20 cellular contexts compared by ENCODE assay signal in the genomic region with DNA sequence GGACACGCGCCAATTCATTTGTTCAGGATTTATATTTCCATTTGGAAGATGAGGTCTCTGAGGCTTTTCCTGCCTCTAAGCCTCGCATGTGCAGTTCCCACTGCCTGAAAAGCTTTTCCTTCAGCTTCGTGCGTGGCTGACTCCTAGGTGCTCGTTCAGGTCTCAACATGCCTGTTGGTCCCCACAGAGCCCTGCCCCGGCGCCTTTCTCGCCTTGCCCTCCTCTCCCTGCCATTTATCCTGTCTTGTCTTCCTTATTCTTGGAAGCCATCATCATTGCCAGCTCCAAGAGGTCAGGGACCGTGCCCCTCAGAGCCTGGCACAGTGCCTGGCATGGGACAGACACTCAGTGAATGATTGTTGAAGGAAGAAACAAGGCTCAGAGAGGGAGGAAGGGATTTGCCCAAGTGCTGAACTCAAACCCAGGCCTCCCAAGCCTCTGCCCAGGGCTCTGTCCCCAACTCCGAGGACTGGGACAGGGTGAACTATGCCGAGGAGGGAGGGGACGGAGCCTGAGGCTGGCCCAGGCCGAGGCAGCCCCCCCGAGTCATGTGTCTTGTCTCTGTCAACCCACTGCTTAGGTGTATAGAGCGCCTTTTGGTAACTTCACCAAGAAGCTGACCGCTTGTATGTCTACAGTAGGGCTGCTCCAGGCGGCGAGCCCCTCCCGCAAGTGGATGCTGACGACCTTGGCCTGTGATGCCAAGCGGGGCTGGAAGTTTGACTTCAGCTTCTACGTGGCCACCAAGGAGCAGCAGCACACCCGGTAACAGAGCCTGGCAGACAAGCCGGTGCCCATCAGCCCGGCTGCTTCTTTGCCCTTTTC. TPM values are rescaled to one million over a fixed set of nuclear protein-coding genes. Genes with fewer than 3 reads are reported as not detected.
"Had no signal": no experiment of that assay in that cellular context is flagged by ENCODE, and none has a peak within 500 bp of the region (broad histone marks: within the 10 kb centered on the region; RNA-seq: fewer than 3 reads in every experiment).

No MANE protein-coding gene starts in this region.

- H3K4me1 Mint-ChIP-seq: activated B cell treated with CpG ODN at 0.5 μM for 24 hours; activated CD4-positive, alpha-beta T cell treated with anti-CD3 and anti-CD28 coated beads, Interleukin-2, amount 10 ng/mL, durations not matched to agents 24 days and 14 days; activated naive CD4-positive, alpha-beta T cell treated with anti-CD3 and anti-CD28 coated beads, Interleukin-2, amount 10 ng/mL, durations not matched to agents 7 days and 5 days had no signal

- H3K27ac ChIP-seq: esophagus squamous epithelium, heart right ventricle, testis had no signal

- H3K4me3 ChIP-seq: esophagus squamous epithelium, heart right ventricle, testis had no signal

- H3K27me3 Mint-ChIP-seq: activated B cell treated with CpG ODN at 0.5 μM for 24 hours; activated CD4-positive, alpha-beta T cell treated with anti-CD3 and anti-CD28 coated beads, Interleukin-2, amount 10 ng/mL, durations not matched to agents 24 days and 14 days; activated naive CD4-positive, alpha-beta T cell treated with anti-CD3 and anti-CD28 coated beads, Interleukin-2, amount 10 ng/mL, durations not matched to agents 7 days and 5 days; dendritic cell treated with granulocyte-macrophage colony-stimulating factor and Interleukin-4, amounts not matched to agents 40 ng/mL and 50 ng/mL, for 4 days; stimulated activated naive CD8-positive, alpha-beta T cell treated with anti-CD3 and anti-CD28 coated beads, Interleukin-15, Interleukin-2, amounts not matched to agents 100 ng/mL and 50 ng/mL, for 24 hours had no signal

- H3K9me3 ChIP-seq: esophagus squamous epithelium, heart right ventricle, testis had no signal

- H3K4me3 Mint-ChIP-seq: activated B cell treated with CpG ODN at 0.5 μM for 24 hours; activated CD4-positive, alpha-beta T cell treated with anti-CD3 and anti-CD28 coated beads, Interleukin-2, amount 10 ng/mL, durations not matched to agents 24 days and 14 days; activated naive CD4-positive, alpha-beta T cell treated with anti-CD3 and anti-CD28 coated beads, Interleukin-2, amount 10 ng/mL, durations not matched to agents 7 days and 5 days; activated T-cell treated with anti-CD3 and anti-CD28 coated beads, Interleukin-2, amount 50 U/mL, for 4 hours; dendritic cell treated with granulocyte-macrophage colony-stimulating factor and Interleukin-4, amounts not matched to agents 40 ng/mL and 50 ng/mL, for 4 days; natural killer cell treated with Interleukin-12 subunit alpha and Interleukin-12 subunit beta and Interleukin-15 and Interleukin-18, amount 100 ng/mL, for 72 hours; stimulated activated naive CD8-positive, alpha-beta T cell treated with anti-CD3 and anti-CD28 coated beads, Interleukin-15, Interleukin-2, amounts not matched to agents 100 ng/mL and 50 ng/mL, for 24 hours; T-helper 2 cell treated with Interferon-gamma antibody and Interleukin-4, amounts not matched to agents 5 μg/mL and 100 μg/mL, for 36 hours had no signal

- ATAC-seq: activated T-cell treated with anti-CD3 and anti-CD28 coated beads, Interleukin-2, amount 50 U/mL, for 4 hours; heart right ventricle; left cardiac atrium; natural killer cell treated with Interleukin-12 subunit alpha and Interleukin-12 subunit beta and Interleukin-15 and Interleukin-18, amount 100 ng/mL, for 72 hours had no signal

- H3K9me3 Mint-ChIP-seq: activated B cell treated with CpG ODN at 0.5 μM for 24 hours; activated CD4-positive, alpha-beta T cell treated with anti-CD3 and anti-CD28 coated beads, Interleukin-2, amount 10 ng/mL, durations not matched to agents 24 days and 14 days; activated naive CD4-positive, alpha-beta T cell treated with anti-CD3 and anti-CD28 coated beads, Interleukin-2, amount 10 ng/mL, durations not matched to agents 7 days and 5 days; activated T-cell treated with anti-CD3 and anti-CD28 coated beads, Interleukin-2, amount 50 U/mL, for 4 hours; dendritic cell treated with granulocyte-macrophage colony-stimulating factor and Interleukin-4, amounts not matched to agents 40 ng/mL and 50 ng/mL, for 4 days; natural killer cell treated with Interleukin-12 subunit alpha and Interleukin-12 subunit beta and Interleukin-15 and Interleukin-18, amount 100 ng/mL, for 72 hours; stimulated activated naive CD8-positive, alpha-beta T cell treated with anti-CD3 and anti-CD28 coated beads, Interleukin-15, Interleukin-2, amounts not matched to agents 100 ng/mL and 50 ng/mL, for 24 hours; T-helper 2 cell treated with Interferon-gamma antibody and Interleukin-4, amounts not matched to agents 5 μg/mL and 100 μg/mL, for 36 hours had no signal

- H3K27me3 ChIP-seq: testis had no signal

- H3K4me1 ChIP-seq: esophagus squamous epithelium, heart right ventricle, testis had no signal

- DNase-seq: activated B cell treated with CpG ODN at 0.5 μM for 24 hours; activated CD4-positive, alpha-beta T cell treated with anti-CD3 and anti-CD28 coated beads, Interleukin-2, amount 10 ng/mL, durations not matched to agents 24 days and 14 days; activated CD8-positive, alpha-beta memory T cell treated with anti-CD3 and anti-CD28 coated beads, Interleukin-2, amount 50 U/mL, for 4 hours; activated effector memory CD4-positive, alpha-beta T cell treated with Interleukin-2 at 50 U/mL for 16 hours; activated naive CD4-positive, alpha-beta T cell treated with anti-CD3 and anti-CD28 coated beads, Interleukin-2, amount 10 ng/mL, durations not matched to agents 7 days and 5 days; activated T-cell treated with anti-CD3 and anti-CD28 coated beads, Interleukin-2, amount 50 U/mL, for 4 hours; aorta; effector CD8-positive, alpha-beta T cell; esophagus squamous epithelium; heart right ventricle; left cardiac atrium; nucleus accumbens; retina; testis had no signal

- H3K36me3 ChIP-seq: esophagus squamous epithelium, heart right ventricle had no signal

- H3K36me3 Mint-ChIP-seq: activated naive CD4-positive, alpha-beta T cell treated with anti-CD3 and anti-CD28 coated beads, Interleukin-2, amount 10 ng/mL, durations not matched to agents 7 days and 5 days; natural killer cell treated with Interleukin-12 subunit alpha and Interleukin-12 subunit beta and Interleukin-15 and Interleukin-18, amount 100 ng/mL, for 72 hours had no signal

- H3K27ac Mint-ChIP-seq: activated B cell treated with CpG ODN at 0.5 μM for 24 hours; activated CD4-positive, alpha-beta T cell treated with anti-CD3 and anti-CD28 coated beads, Interleukin-2, amount 10 ng/mL, durations not matched to agents 24 days and 14 days; activated naive CD4-positive, alpha-beta T cell treated with anti-CD3 and anti-CD28 coated beads, Interleukin-2, amount 10 ng/mL, durations not matched to agents 7 days and 5 days; dendritic cell treated with granulocyte-macrophage colony-stimulating factor and Interleukin-4, amounts not matched to agents 40 ng/mL and 50 ng/mL, for 4 days; natural killer cell treated with Interleukin-12 subunit alpha and Interleukin-12 subunit beta and Interleukin-15 and Interleukin-18, amount 100 ng/mL, for 72 hours; stimulated activated naive CD8-positive, alpha-beta T cell treated with anti-CD3 and anti-CD28 coated beads, Interleukin-15, Interleukin-2, amounts not matched to agents 100 ng/mL and 50 ng/mL, for 24 hours; T-helper 2 cell treated with Interferon-gamma antibody and Interleukin-4, amounts not matched to agents 5 μg/mL and 100 μg/mL, for 36 hours had no signal

RNA-seq across cellular contexts. Expression of gene DISP3, which starts 47.3 kb away (rescaled TPM):
- total RNA-seq: lower leg skin, skeletal muscle tissue had no signal
- polyA plus RNA-seq: aorta had no signal
